ENCODE assay signal across 2 cellular contexts in genomic region chr4:8061145-8061544, GRCh38.
TF ChIP-seq lines count a peak whose summit lies in the region.

No MANE protein-coding gene starts in this region.

TF ChIP-seq in GM23338, 12 proteins besides CTCF, POLR2A, EP300 and RAD21 (continued from another document):
- TF ChIP-seq ZNF462 (CRISPR knock-in tag; IDR thresholded peaks at IDR 0.05) (no peak), JUNB (IDR thresholded peaks at IDR 0.05; ENCODE audit: unreplicated experiment) (no peak), NANOG (IDR thresholded peaks at IDR 0.05; ENCODE audit: borderline replicate concordance) (no peak), POLR2AphosphoS5 (IDR thresholded peaks at IDR 0.05; ENCODE audit: low read depth) (no peak), CREB1 (CRISPR knock-in tag; IDR thresholded peaks at IDR 0.05; ENCODE audit: low read depth) (no peak), ZNF331 (CRISPR knock-in tag; IDR thresholded peaks at IDR 0.05; ENCODE audit: low read depth) (no peak)
- TF ChIP-seq, protein P1, sequence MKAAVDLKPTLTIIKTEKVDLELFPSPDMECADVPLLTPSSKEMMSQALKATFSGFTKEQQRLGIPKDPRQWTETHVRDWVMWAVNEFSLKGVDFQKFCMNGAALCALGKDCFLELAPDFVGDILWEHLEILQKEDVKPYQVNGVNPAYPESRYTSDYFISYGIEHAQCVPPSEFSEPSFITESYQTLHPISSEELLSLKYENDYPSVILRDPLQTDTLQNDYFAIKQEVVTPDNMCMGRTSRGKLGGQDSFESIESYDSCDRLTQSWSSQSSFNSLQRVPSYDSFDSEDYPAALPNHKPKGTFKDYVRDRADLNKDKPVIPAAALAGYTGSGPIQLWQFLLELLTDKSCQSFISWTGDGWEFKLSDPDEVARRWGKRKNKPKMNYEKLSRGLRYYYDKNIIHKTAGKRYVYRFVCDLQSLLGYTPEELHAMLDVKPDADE (IDR thresholded peaks at IDR 0.05): no peak

TF ChIP-seq in WTC11, 78 proteins besides CTCF, POLR2A, EP300 and RAD21 (continued from another document):
- no peak for TF ChIP-seq ARID4B (CRISPR knock-in tag; IDR thresholded peaks at IDR 0.05; ENCODE audit: borderline replicate concordance)
TF ChIP-seq in WTC11: peak in this region for 0.
